ENCODE assay signal across 11 cellular contexts in genomic region chr2:158926478-158926948, GRCh38. TPM values are rescaled to one million over a fixed set of nuclear protein-coding genes. Genes with fewer than 3 reads are reported as not detected.
DNase-seq lines count a peak whose midpoint lies in the region; ATAC-seq and TF ChIP-seq lines count a peak whose summit lies in the region.
"Had no signal": no experiment of that assay in that cellular context is flagged by ENCODE, and none has a peak within 500 bp of the region (broad histone marks: within the 10 kb centered on the region; RNA-seq: fewer than 3 reads in every experiment).

No MANE protein-coding gene starts in this region.

- DNase-seq in MG63 (peak; percentile 82), cardiac fibroblast (ENCODE audit: low read depth in 2 of 2) (peak; percentile 67 to 74), non-pigmented ciliary epithelial cell (ENCODE audit: low read depth) (peak; percentile 59), medulla oblongata (ENCODE audit: extremely low spot score) (no peak)
- no peak for DNase-seq in stimulated activated CD4-positive, alpha-beta T cell treated with anti-CD3 and anti-CD28 coated beads, Interleukin-12 subunit alpha, Interleukin-12 subunit beta, amount 100 ng/mL, for 4 hours
- DNase-seq: activated CD4-positive, alpha-beta T cell treated with anti-CD3 and anti-CD28 coated beads for 36 hours; H7; occipital lobe had no signal

- H3K4me3 ChIP-seq in MG63 (peak overlapping the region; percentile 17), cardiac fibroblast (replicated peaks in 1 of 2; ENCODE audit: low read depth in 2 of 2, low read length in 2 of 2) (peak overlapping the region in 1 of 2 donors; percentile 12)

- H3K27me3 ChIP-seq in MG63 = no peaks in the 10 kb centered on the region

- no peaks in the 10 kb centered on the region for H3K36me3 ChIP-seq in MG63

- ATAC-seq in GM21390 (IDR thresholded peaks at IDR 0.05; ENCODE audit: unreplicated experiment) = peak; percentile 63
- no peak for ATAC-seq in HG03045 (IDR thresholded peaks at IDR 0.05; ENCODE audit: unreplicated experiment)
- ATAC-seq in HG03521 (IDR thresholded peaks at IDR 0.05; ENCODE audit: unreplicated experiment) = no peak
- ATAC-seq: activated CD4-positive, alpha-beta T cell treated with anti-CD3 and anti-CD28 coated beads for 36 hours had no signal

- peaks cover 12% of the 10 kb centered on the region for H3K9me3 ChIP-seq in MG63

- TF ChIP-seq CTCF in cardiac fibroblast (IDR thresholded peaks at IDR 0.05; ENCODE audit: low read depth, low read length) = no peak

RNA-seq across cellular contexts. Expression of gene TANC1, which starts 41.9 kb away (rescaled TPM):
- 8.8 and 13.3 TPM in 2 replicates for total RNA-seq in MG63 (2014; rRNA removed; shearing (Covaris generic); ENCODE audit: low replicate concordance)

Comparison
In these comparisons a context has a peak if more than half of its experiments do, and no peak if none do; other contexts are left out.
1. DNase-seq: peak in MG63 (single experiment), cardiac fibroblast (2 of 2) and non-pigmented ciliary epithelial cell (single experiment); none in stimulated activated CD4-positive, alpha-beta T cell treated with anti-CD3 and anti-CD28 coated beads, Interleukin-12 subunit alpha, Interleukin-12 subunit beta, amount 100 ng/mL, for 4 hours (single experiment) and medulla oblongata (single experiment).